Comparison of ENCODE assay signal across 26 cellular contexts in genomic region chr5:138523406-138523805, GRCh38. TPM values are rescaled to one million over a fixed set of nuclear protein-coding genes. Genes with fewer than 3 reads are reported as not detected.
A peak's percentile ranks its signal among the peaks of the same experiment; 100 is the strongest.
DNase-seq lines count a peak whose midpoint lies in the region; ATAC-seq and TF ChIP-seq lines count a peak whose summit lies in the region.
"Had no signal": no experiment of that assay in that cellular context is flagged by ENCODE, and none has a peak within 500 bp of the region (broad histone marks: within the 10 kb centered on the region; RNA-seq: fewer than 3 reads in every experiment).

No MANE protein-coding gene starts in this region.

- no peaks in the 10 kb centered on the region for H3K9me3 Mint-ChIP-seq in T-helper 2 cell treated with Interferon-gamma antibody and Interleukin-4, amounts not matched to agents 5 μg/mL and 100 μg/mL, for 36 hours
- no peaks in the 10 kb centered on the region for H3K9me3 Mint-ChIP-seq in H9
- H3K9me3 Mint-ChIP-seq in nephron progenitor cell, result no peaks in the 10 kb centered on the region
- H3K9me3 Mint-ChIP-seq: activated CD4-positive, alpha-beta memory T cell treated with anti-CD3 and anti-CD28 coated beads for 36 hours; natural killer cell treated with Interleukin-12 subunit alpha and Interleukin-12 subunit beta and Interleukin-15 and Interleukin-18, amount 100 ng/mL, for 72 hours had no signal

- H3T11ph ChIP-seq in H9 (ENCODE audit: low read length), result no peak overlapping the region

- H4K8ac ChIP-seq in H9 (replicated peaks; ENCODE audit: insufficient read length, low read depth, low read length), result no peak overlapping the region

- H3K4me1 Mint-ChIP-seq in T-helper 2 cell treated with Interferon-gamma antibody and Interleukin-4, amounts not matched to agents 5 μg/mL and 100 μg/mL, for 36 hours (ENCODE audit: low read depth), result peaks cover 12% of the 10 kb centered on the region
- peaks cover 5 to 8% of the 10 kb centered on the region in 2 experiments for H3K4me1 Mint-ChIP-seq in H9
- H3K4me1 Mint-ChIP-seq in nephron progenitor cell, result peaks cover 5% of the 10 kb centered on the region

- no peak overlapping the region for H3K56ac ChIP-seq in H9 (ENCODE audit: insufficient read length, low read depth, low read length)

- no peaks in the 10 kb centered on the region for H3K23me2 ChIP-seq in H9 (ENCODE audit: insufficient read length, low read depth, low read length, poor library complexity, severe bottlenecking)

- no peak overlapping the region for H3K9ac ChIP-seq in H9 (ENCODE audit: extremely low read depth, insufficient read length, low read length)
- no peak overlapping the region for H3K9ac ChIP-seq in adipocyte (ENCODE audit: low read length)

- H3K14ac ChIP-seq in H9 (ENCODE audit: insufficient read depth, low read length), result no peak overlapping the region

- no peak overlapping the region for H3K4me2 ChIP-seq in H9 (ENCODE audit: insufficient read depth, insufficient read length, low read length)

- H3K27me3 Mint-ChIP-seq in T-helper 2 cell treated with Interferon-gamma antibody and Interleukin-4, amounts not matched to agents 5 μg/mL and 100 μg/mL, for 36 hours (ENCODE audit: low read depth), result no peaks in the 10 kb centered on the region
- H3K27me3 Mint-ChIP-seq in H9 (ENCODE audit: low read depth) (no peaks in the 10 kb centered on the region), nephron progenitor cell (ENCODE audit: low read depth, poor library complexity) (peaks cover 3% of the 10 kb centered on the region)
- H3K27me3 Mint-ChIP-seq: activated CD4-positive, alpha-beta memory T cell treated with anti-CD3 and anti-CD28 coated beads for 36 hours; natural killer cell treated with Interleukin-12 subunit alpha and Interleukin-12 subunit beta and Interleukin-15 and Interleukin-18, amount 100 ng/mL, for 72 hours had no signal

- H3K36me3 Mint-ChIP-seq in T-helper 2 cell treated with Interferon-gamma antibody and Interleukin-4, amounts not matched to agents 5 μg/mL and 100 μg/mL, for 36 hours (ENCODE audit: low read depth), result peaks cover 20% of the 10 kb centered on the region
- H3K36me3 Mint-ChIP-seq in H9 (ENCODE audit: insufficient read depth in 1 of 3, low read depth in 3 of 3) (peaks cover 2 to 29% (median 18%) of the 10 kb centered on the region in 3 experiments; a peak in 6 of 7 replicates), nephron progenitor cell (ENCODE audit: low read depth) (peaks cover 36% of the 10 kb centered on the region)

- no peak overlapping the region for H3K4me3 ChIP-seq in adipocyte (ENCODE audit: low read length)
- H3K4me3 ChIP-seq: ovary, upper lobe of left lung had no signal

- H3K27ac Mint-ChIP-seq in T-helper 2 cell treated with Interferon-gamma antibody and Interleukin-4, amounts not matched to agents 5 μg/mL and 100 μg/mL, for 36 hours, result peak overlapping the region; percentile 1
- H3K27ac Mint-ChIP-seq in H9 (peak overlapping the region in 2 of 3 experiments; percentile 34 to 86; a peak in 4 of 7 replicates), nephron progenitor cell (peak overlapping the region; percentile 93)
- H3K27ac Mint-ChIP-seq: activated CD4-positive, alpha-beta memory T cell treated with anti-CD3 and anti-CD28 coated beads for 36 hours; natural killer cell treated with Interleukin-12 subunit alpha and Interleukin-12 subunit beta and Interleukin-15 and Interleukin-18, amount 100 ng/mL, for 72 hours had no signal

- H3K27me3 ChIP-seq in H9 (ENCODE audit: insufficient read depth, low read length), result no peaks in the 10 kb centered on the region
- H3K27me3 ChIP-seq in adipocyte (replicated peaks; ENCODE audit: control insufficient read depth, insufficient read depth, low read length), result no peaks in the 10 kb centered on the region
- H3K27me3 ChIP-seq: ovary, upper lobe of left lung had no signal

- H2BK5ac ChIP-seq in H9 (ENCODE audit: insufficient read length, low read length), result no peak overlapping the region

- no peak overlapping the region for H3K27ac ChIP-seq in H9 (ENCODE audit: insufficient read length, low read depth, low read length)
- H3K27ac ChIP-seq: 22Rv1, C4-2B, epithelial cell of prostate, ovary, upper lobe of left lung had no signal

- no peak overlapping the region for H2AFZ ChIP-seq in H9 (ENCODE audit: low read length)

- H3K4me1 ChIP-seq in H9 (ENCODE audit: insufficient read depth, low read length) (no peaks in the 10 kb centered on the region), adipocyte (ENCODE audit: control insufficient read depth, insufficient read depth, low read length) (peaks cover 25% of the 10 kb centered on the region)

- ATAC-seq in HG03108 (IDR thresholded peaks at IDR 0.05; ENCODE audit: unreplicated experiment) (no peak), HG02938 (IDR thresholded peaks at IDR 0.05; ENCODE audit: unreplicated experiment) (no peak), HG03139 (IDR thresholded peaks at IDR 0.05; ENCODE audit: unreplicated experiment) (no peak)
- ATAC-seq: natural killer cell treated with Interleukin-12 subunit alpha and Interleukin-12 subunit beta and Interleukin-15 and Interleukin-18, amount 100 ng/mL, for 72 hours had no signal

- H2AK5ac ChIP-seq in H9 (ENCODE audit: insufficient read length, low read length), result no peak overlapping the region

- H3K23ac ChIP-seq in H9 (ENCODE audit: insufficient read length, low read depth, low read length), result no peak overlapping the region

- no peak for DNase-seq in T-helper 2 cell treated with Interferon-gamma antibody and Interleukin-4, amounts not matched to agents 5 μg/mL and 100 μg/mL, for 36 hours (ENCODE audit: low spot score)
- DNase-seq in T-helper 2 cell (no peak), H9 (no peak), adipocyte (ENCODE audit: low read depth) (peak; percentile 54), nephron progenitor cell (no peak)
- DNase-seq: activated CD4-positive, alpha-beta memory T cell treated with anti-CD3 and anti-CD28 coated beads for 36 hours; activated CD4-positive, CD25-positive, alpha-beta regulatory T cell; activated effector memory CD4-positive, alpha-beta T cell treated with Interleukin-2 at 50 U/mL for 16 hours; COR-L47; DMS53; HCEC 1CT; hippocampal formation; NCI-H1048; NCI-H1694 treated with DMSO at 0.1 percent for 48 hours; ovary; stimulated activated CD4-positive, alpha-beta T cell treated with anti-CD3 and anti-CD28 coated beads, Interleukin-15, amount 100 ng/mL, for 24 hours; stimulated activated CD4-positive, alpha-beta T cell treated with anti-CD3 and anti-CD28 coated beads, Interleukin-4, amount 100 ng/mL, for 4 hours; substantia nigra; upper lobe of left lung had no signal

- H2BK12ac ChIP-seq in H9 (ENCODE audit: insufficient read length, low read depth, low read length), result no peak overlapping the region

- TF ChIP-seq CTCF in H9 (conservative IDR thresholded peaks at IDR 0.05), result no peak
- TF ChIP-seq CTCF in nephron progenitor cell (IDR thresholded peaks at IDR 0.05), result no peak

- H2BK20ac ChIP-seq in H9 (ENCODE audit: low read depth, low read length, poor library complexity, severe bottlenecking), result no peak overlapping the region

- H2BK120ac ChIP-seq in H9 (ENCODE audit: low read depth, low read length, poor library complexity, severe bottlenecking), result no peak overlapping the region

- no peak overlapping the region for H3K4ac ChIP-seq in H9 (ENCODE audit: low read depth, low read length)

- H4K20me1 ChIP-seq in H9 (ENCODE audit: control insufficient read depth, insufficient read depth, insufficient read length), result no peaks in the 10 kb centered on the region

- peaks cover 18% of the 10 kb centered on the region for H3K79me1 ChIP-seq in H9 (ENCODE audit: insufficient read depth, low read depth, low read length, poor library complexity, severe bottlenecking)

- peaks cover 8% of the 10 kb centered on the region for H3K36me3 ChIP-seq in adipocyte (ENCODE audit: control insufficient read depth, insufficient read depth, low read length, severe bottlenecking)
- H3K36me3 ChIP-seq: ovary had no signal

- H3K79me2 ChIP-seq in H9 (ENCODE audit: insufficient read depth, low read length), result peaks cover 32% of the 10 kb centered on the region

- no peak overlapping the region for H3K4me3 Mint-ChIP-seq in T-helper 2 cell treated with Interferon-gamma antibody and Interleukin-4, amounts not matched to agents 5 μg/mL and 100 μg/mL, for 36 hours
- H3K4me3 Mint-ChIP-seq in H9 (no peak overlapping the region), nephron progenitor cell (no peak overlapping the region)
- H3K4me3 Mint-ChIP-seq: activated CD4-positive, alpha-beta memory T cell treated with anti-CD3 and anti-CD28 coated beads for 36 hours; natural killer cell treated with Interleukin-12 subunit alpha and Interleukin-12 subunit beta and Interleukin-15 and Interleukin-18, amount 100 ng/mL, for 72 hours had no signal

- no peak overlapping the region for H3K18ac ChIP-seq in H9 (ENCODE audit: insufficient read length, low read depth, low read length)

- H4K91ac ChIP-seq in H9 (ENCODE audit: insufficient read length, low read depth, low read length), result no peak overlapping the region

- H2BK15ac ChIP-seq in H9 (ENCODE audit: low read depth, low read length), result no peak overlapping the region

- no CpG with 5 or more reads among the region's 5 CpGs for WGBS in H9 (ENCODE audit: extremely low coverage, insufficient read length, low lambda C conversion rate)

- no peak overlapping the region for H4K5ac ChIP-seq in H9 (ENCODE audit: insufficient read length, low read depth, low read length)

- no peaks in the 10 kb centered on the region for H3K9me3 ChIP-seq in H9 (ENCODE audit: control insufficient read depth, low read depth, low read length)
- no peaks in the 10 kb centered on the region for H3K9me3 ChIP-seq in adipocyte (ENCODE audit: control insufficient read depth, low read length)
- H3K9me3 ChIP-seq: ovary, upper lobe of left lung had no signal

RNA-seq across cellular contexts. Expression of gene ETF1, which starts 19.6 kb away (rescaled TPM):
- 175 and 183 TPM in 2 replicates for total RNA-seq in H9 (2021)

RNA-seq across cellular contexts. Expression of gene HSPA9, which starts 51.8 kb away (rescaled TPM):
- total RNA-seq in H9 (2021), result 397 and 399 TPM in 2 replicates

RNA-seq across cellular contexts. Expression of gene EGR1, which starts 58.1 kb away (rescaled TPM):
- 76.6 and 83.3 TPM in 2 replicates for total RNA-seq in H9 (2021)

Comparison
In these comparisons a context has a peak if more than half of its experiments do, and no peak if none do; other contexts are left out.
1. H3K27ac Mint-ChIP-seq: peak in every context shown above with its lines; median percentile 93 in nephron progenitor cell; 60 in H9; 1 in T-helper 2 cell treated with Interferon-gamma antibody and Interleukin-4, amounts not matched to agents 5 μg/mL and 100 μg/mL, for 36 hours.